Comparison of ENCODE assay signal across 19 cellular contexts in genomic region chr22:40670058-40670457, GRCh38. TPM values are rescaled to one million over a fixed set of nuclear protein-coding genes. Genes with fewer than 3 reads are reported as not detected.
DNase-seq lines count a peak whose midpoint lies in the region; ATAC-seq and TF ChIP-seq lines count a peak whose summit lies in the region.
"Had no signal": no experiment of that assay in that cellular context is flagged by ENCODE, and none has a peak within 500 bp of the region (broad histone marks: within the 10 kb centered on the region; RNA-seq: fewer than 3 reads in every experiment).

No MANE protein-coding gene starts in this region.

- intact Hi-C loops in activated T-helper 1 cell treated with anti-CD3 and anti-CD28 coated beads, Interleukin-12 subunit alpha, Interleukin-12 subunit beta, Interleukin-2, Interleukin-4 antibody, amounts not matched to agents 30 ng/mL and 10 ng/mL and 1 ng/mL, durations not matched to agents 14 hours and 24 hours and 36 hours (cut with micrococcal nuclease): no loop called here
- intact Hi-C loops in psoas muscle (cut with DNase I): no loop called here
- intact Hi-C loops in lower lobe of right lung (cut with DNase I): no loop called here

- H3K4me1 ChIP-seq in DND-41 (ENCODE audit: insufficient read depth, low read length) (peaks cover 11% of the 10 kb centered on the region), neural progenitor cell (no peaks in the 10 kb centered on the region), psoas muscle (peaks cover 17% of the 10 kb centered on the region), lower lobe of right lung (peaks cover 7% of the 10 kb centered on the region)

- H3K36me3 Mint-ChIP-seq in activated T-cell treated with anti-CD3 and anti-CD28 coated beads, Interleukin-2, amount 50 U/mL, for 24 hours (ENCODE audit: low read depth): no peaks in the 10 kb centered on the region
- H3K36me3 Mint-ChIP-seq in activated T-helper 1 cell treated with anti-CD3 and anti-CD28 coated beads, Interleukin-12 subunit alpha, Interleukin-12 subunit beta, Interleukin-2, Interleukin-4 antibody, amounts not matched to agents 30 ng/mL and 10 ng/mL and 1 ng/mL, durations not matched to agents 14 hours and 24 hours and 36 hours (ENCODE audit: low read depth): peaks cover 6% of the 10 kb centered on the region
- no peaks in the 10 kb centered on the region for H3K36me3 Mint-ChIP-seq in neural progenitor cell

- H3K36me3 ChIP-seq in DND-41 (ENCODE audit: insufficient read depth, low read length): no peaks in the 10 kb centered on the region
- H3K36me3 ChIP-seq in neural progenitor cell: no peaks in the 10 kb centered on the region
- H3K36me3 ChIP-seq in psoas muscle (ENCODE audit: insufficient read depth in 1 of 2, low read depth in 1 of 2): no peaks in the 10 kb centered on the region
- no peaks in the 10 kb centered on the region for H3K36me3 ChIP-seq in lower lobe of right lung

- no peak overlapping the region for H3K27ac ChIP-seq in DND-41 (ENCODE audit: low read length)
- no peak overlapping the region for H3K27ac ChIP-seq in neural progenitor cell
- H3K27ac ChIP-seq in psoas muscle: no peak overlapping the region
- no peak overlapping the region for H3K27ac ChIP-seq in lower lobe of right lung
- H3K27ac ChIP-seq: C4-2B had no signal

- 80 to 88% (median 83%) methylated on average over 2 of the region's 2 CpGs for WGBS in psoas muscle, 3 donors

- no peaks in the 10 kb centered on the region for H4K20me1 ChIP-seq in DND-41 (ENCODE audit: insufficient read depth, low read length)
- H4K20me1 ChIP-seq in neural progenitor cell (ENCODE audit: low read depth): no peaks in the 10 kb centered on the region

- no peak for DNase-seq in activated T-cell treated with anti-CD3 and anti-CD28 coated beads, Interleukin-2, amount 50 U/mL, for 24 hours
- DNase-seq in activated T-cell treated with anti-CD3 and anti-CD28 coated beads, Interleukin-2, amount 50 U/mL, for 1 hour: no peak
- DNase-seq in DND-41: no peak
- no peak for DNase-seq in activated T-helper 1 cell treated with anti-CD3 and anti-CD28 coated beads, Interleukin-12 subunit alpha, Interleukin-12 subunit beta, Interleukin-2, Interleukin-4 antibody, amounts not matched to agents 30 ng/mL and 10 ng/mL and 1 ng/mL, durations not matched to agents 14 hours and 24 hours and 36 hours (ENCODE audit: low spot score)
- no peak for DNase-seq in neural progenitor cell (ENCODE audit: low spot score)
- no peak for DNase-seq in psoas muscle
- no peak for DNase-seq in lower lobe of right lung
- DNase-seq: COR-L47, DMS153, EL, GOT3, MV-4-11, NCI-H1417 treated with DMSO at 0.1 percent for 48 hours, NCI-H1930, NCI-H2171 treated with DMSO at 0.1 percent for 48 hours, NCI-H748 treated with DMSO at 0.1 percent for 48 hours, RPMI8226 had no signal

- no peaks in the 10 kb centered on the region for H3K27me3 Mint-ChIP-seq in activated T-cell treated with anti-CD3 and anti-CD28 coated beads, Interleukin-2, amount 50 U/mL, for 24 hours
- no peaks in the 10 kb centered on the region for H3K27me3 Mint-ChIP-seq in activated T-helper 1 cell treated with anti-CD3 and anti-CD28 coated beads, Interleukin-12 subunit alpha, Interleukin-12 subunit beta, Interleukin-2, Interleukin-4 antibody, amounts not matched to agents 30 ng/mL and 10 ng/mL and 1 ng/mL, durations not matched to agents 14 hours and 24 hours and 36 hours (ENCODE audit: insufficient read depth)
- H3K27me3 Mint-ChIP-seq in neural progenitor cell (ENCODE audit: insufficient read depth, low read depth): peaks cover 12% of the 10 kb centered on the region

- H3K79me2 ChIP-seq in DND-41 (ENCODE audit: insufficient read depth, low read length) (no peaks in the 10 kb centered on the region), neural progenitor cell (ENCODE audit: low read depth) (no peaks in the 10 kb centered on the region)

- no peaks in the 10 kb centered on the region for H3F3A ChIP-seq in neural progenitor cell (ENCODE audit: low read depth)

- no peak overlapping the region for H3K4me2 ChIP-seq in DND-41 (ENCODE audit: insufficient read depth, low read length)
- H3K4me2 ChIP-seq in neural progenitor cell: no peak overlapping the region

- no peak for ATAC-seq in DND-41 (ENCODE audit: insufficient read depth, low read depth)
- no peak for ATAC-seq in psoas muscle
- no peak for ATAC-seq in lower lobe of right lung

- no peak overlapping the region for H3K4me3 Mint-ChIP-seq in activated T-cell treated with anti-CD3 and anti-CD28 coated beads, Interleukin-2, amount 50 U/mL, for 24 hours
- H3K4me3 Mint-ChIP-seq in activated T-helper 1 cell treated with anti-CD3 and anti-CD28 coated beads, Interleukin-12 subunit alpha, Interleukin-12 subunit beta, Interleukin-2, Interleukin-4 antibody, amounts not matched to agents 30 ng/mL and 10 ng/mL and 1 ng/mL, durations not matched to agents 14 hours and 24 hours and 36 hours: no peak overlapping the region
- no peak overlapping the region for H3K4me3 Mint-ChIP-seq in neural progenitor cell

- H3K9me3 ChIP-seq in DND-41 (ENCODE audit: insufficient read depth, low read length, severe bottlenecking) (no peaks in the 10 kb centered on the region), neural progenitor cell (ENCODE audit: low read depth) (no peaks in the 10 kb centered on the region), psoas muscle (no peaks in the 10 kb centered on the region), lower lobe of right lung (no peaks in the 10 kb centered on the region)

- H2AFZ ChIP-seq in DND-41 (ENCODE audit: low read depth, low read length) (peak overlapping the region; percentile 9; the same call in 1 of the 2 replicates), neural progenitor cell (replicated peaks) (peak overlapping the region; percentile 73)

- H3K9ac ChIP-seq in DND-41 (ENCODE audit: low read depth, low read length): no peak overlapping the region
- H3K9ac ChIP-seq in neural progenitor cell: no peak overlapping the region

- H3K4me3 ChIP-seq in DND-41 (ENCODE audit: low read depth in 1 of 2, low read length in 2 of 2) (no peak overlapping the region), neural progenitor cell (no peak overlapping the region), psoas muscle (no peak overlapping the region), lower lobe of right lung (no peak overlapping the region)

- H3K27me3 ChIP-seq in DND-41 (ENCODE audit: insufficient read depth, low read length, poor library complexity) (no peaks in the 10 kb centered on the region), neural progenitor cell (no peaks in the 10 kb centered on the region), psoas muscle (ENCODE audit: insufficient read depth in 3 of 3, low read length in 2 of 3) (no peaks in the 10 kb centered on the region), lower lobe of right lung (ENCODE audit: low read depth) (no peaks in the 10 kb centered on the region)

- no peaks in the 10 kb centered on the region for H3K9me3 Mint-ChIP-seq in activated T-cell treated with anti-CD3 and anti-CD28 coated beads, Interleukin-2, amount 50 U/mL, for 24 hours
- peaks cover 6% of the 10 kb centered on the region for H3K9me3 Mint-ChIP-seq in activated T-helper 1 cell treated with anti-CD3 and anti-CD28 coated beads, Interleukin-12 subunit alpha, Interleukin-12 subunit beta, Interleukin-2, Interleukin-4 antibody, amounts not matched to agents 30 ng/mL and 10 ng/mL and 1 ng/mL, durations not matched to agents 14 hours and 24 hours and 36 hours
- H3K9me3 Mint-ChIP-seq in neural progenitor cell: peaks cover 5% of the 10 kb centered on the region

- TF ChIP-seq CTCF in DND-41 (IDR thresholded peaks at IDR 0.05; ENCODE audit: borderline replicate concordance, extremely low read depth, low read length, poor library complexity, severe bottlenecking) (no peak), neural progenitor cell (IDR thresholded peaks at IDR 0.05) (no peak), psoas muscle (IDR thresholded peaks at IDR 0.05) (no peak), lower lobe of right lung (IDR thresholded peaks at IDR 0.05) (no peak)

- H3K27ac Mint-ChIP-seq in activated T-cell treated with anti-CD3 and anti-CD28 coated beads, Interleukin-2, amount 50 U/mL, for 24 hours: peak overlapping the region; percentile 92
- H3K27ac Mint-ChIP-seq in activated T-helper 1 cell treated with anti-CD3 and anti-CD28 coated beads, Interleukin-12 subunit alpha, Interleukin-12 subunit beta, Interleukin-2, Interleukin-4 antibody, amounts not matched to agents 30 ng/mL and 10 ng/mL and 1 ng/mL, durations not matched to agents 14 hours and 24 hours and 36 hours: peak overlapping the region; percentile 97
- H3K27ac Mint-ChIP-seq in neural progenitor cell: no peak overlapping the region

- H3K4me1 Mint-ChIP-seq in activated T-cell treated with anti-CD3 and anti-CD28 coated beads, Interleukin-2, amount 50 U/mL, for 24 hours (ENCODE audit: low read depth): peaks cover 21% of the 10 kb centered on the region
- peaks cover 32% of the 10 kb centered on the region for H3K4me1 Mint-ChIP-seq in activated T-helper 1 cell treated with anti-CD3 and anti-CD28 coated beads, Interleukin-12 subunit alpha, Interleukin-12 subunit beta, Interleukin-2, Interleukin-4 antibody, amounts not matched to agents 30 ng/mL and 10 ng/mL and 1 ng/mL, durations not matched to agents 14 hours and 24 hours and 36 hours (ENCODE audit: low read depth)
- peaks cover 16% of the 10 kb centered on the region for H3K4me1 Mint-ChIP-seq in neural progenitor cell

RNA-seq across cellular contexts. Expression of gene MCHR1, which starts 9.2 kb away (rescaled TPM):
- total RNA-seq in activated T-helper 1 cell treated with anti-CD3 and anti-CD28 coated beads, Interleukin-12 subunit alpha, Interleukin-12 subunit beta, Interleukin-2, Interleukin-4 antibody, amounts not matched to agents 30 ng/mL and 10 ng/mL and 1 ng/mL, durations not matched to agents 14 hours and 24 hours and 36 hours: not detected in 2 replicates
- total RNA-seq in neural progenitor cell (ENCODE audit: low replicate concordance) (0.45 and 2.1 TPM in 2 replicates), psoas muscle (1 to 10 TPM in 1 of 4 donors, under 1 TPM in 1, not detected in 2; 0.21 to 1.2 TPM), lower lobe of right lung (not detected)
- under 1 TPM in 2 of 3 donors, not detected in 1; 0.04 to 0.08 TPM for polyA plus RNA-seq in psoas muscle
- total RNA-seq: NCI-H460 had no signal

RNA-seq across cellular contexts. Expression of gene MRTFA, which starts 33.5 kb away (rescaled TPM):
- 47.4 and 47.8 TPM in 2 replicates for total RNA-seq in activated T-helper 1 cell treated with anti-CD3 and anti-CD28 coated beads, Interleukin-12 subunit alpha, Interleukin-12 subunit beta, Interleukin-2, Interleukin-4 antibody, amounts not matched to agents 30 ng/mL and 10 ng/mL and 1 ng/mL, durations not matched to agents 14 hours and 24 hours and 36 hours
- 11.3 and 40.9 TPM in 2 replicates for total RNA-seq in neural progenitor cell (ENCODE audit: low replicate concordance)
- total RNA-seq in psoas muscle: 10 to 100 TPM; 15.7 to 24.0 (median 20.0) TPM
- polyA plus RNA-seq in psoas muscle: 10 to 100 TPM; 10.1 to 14.2 (median 14.2) TPM
- total RNA-seq in lower lobe of right lung: 54.2 TPM
